In genomic region chr7:99398891-99399445, GRCh38 we compare ENCODE assay signal across 11 cellular contexts. TPM values are rescaled to one million over a fixed set of nuclear protein-coding genes. Genes with fewer than 3 reads are reported as not detected.
DNase-seq lines count a peak whose midpoint lies in the region; ATAC-seq and TF ChIP-seq lines count a peak whose summit lies in the region.
"Had no signal": no experiment of that assay in that cellular context is flagged by ENCODE, and none has a peak within 500 bp of the region (broad histone marks: within the 10 kb centered on the region; RNA-seq: fewer than 3 reads in every experiment).

No MANE protein-coding gene starts in this region.

- POLR2A ChIA-PET in Caco-2 (lab: Charles Lee), result interaction anchor here (0.6 to 1.9 kb wide), 2 partner anchors 10 to 79 kb away, joined by 3 to 8 read pairs; partner anchors contain the start of genes BUD31 and PDAP1
- POLR2A ChIA-PET in activated CD8-positive, alpha-beta T cell treated with anti-CD3 and anti-CD28 coated beads, Interleukin-2, amount 10 ng/mL, durations not matched to agents 7 days and 5 days (lab: Charles Lee), result interaction anchor here (0.7 to 3.1 kb wide), 8 partner anchors 9 to 39 kb away, joined by 3 to 23 read pairs (median 3); partner anchors contain the start of genes ARPC1B, BUD31, CPSF4 and PDAP1

- CTCF ChIA-PET in Caco-2 (lab: Charles Lee), result no interaction called here
- CTCF ChIA-PET in activated CD8-positive, alpha-beta T cell treated with anti-CD3 and anti-CD28 coated beads, Interleukin-2, amount 10 ng/mL, durations not matched to agents 7 days and 5 days (lab: Charles Lee), result interaction anchor here (1.0 to 1.6 kb wide), 2 partner anchors 9 to 12 kb away, joined by 3 to 10 read pairs; partner anchors contain the start of genes BUD31 and PDAP1

- H3K36me3 Mint-ChIP-seq in CD14-positive monocyte (peaks cover 63 to 81% of the 10 kb centered on the region in 2 donors), Caco-2 (ENCODE audit: insufficient read depth, unreplicated experiment) (peaks cover 100% of the 10 kb centered on the region)
- H3K36me3 Mint-ChIP-seq in activated CD8-positive, alpha-beta T cell treated with anti-CD3 and anti-CD28 coated beads, Interleukin-2, amount 10 ng/mL, durations not matched to agents 7 days and 5 days (ENCODE audit: low read depth), result peaks cover 71% of the 10 kb centered on the region

- H3K27me3 Mint-ChIP-seq in CD14-positive monocyte (ENCODE audit: low read depth in 3 of 3) (no peaks in the 10 kb centered on the region), Caco-2 (ENCODE audit: insufficient read depth, unreplicated experiment) (no peaks in the 10 kb centered on the region)
- H3K27me3 Mint-ChIP-seq in activated CD8-positive, alpha-beta T cell treated with anti-CD3 and anti-CD28 coated beads, Interleukin-2, amount 10 ng/mL, durations not matched to agents 7 days and 5 days (ENCODE audit: low read depth), result no peaks in the 10 kb centered on the region

- ATAC-seq in activated CD8-positive, alpha-beta T cell treated with anti-CD3 and anti-CD28 coated beads, Interleukin-2, amount 10 ng/mL, durations not matched to agents 7 days and 5 days, result no peak
- ATAC-seq in left lung (peak; percentile 7), HG03460 (IDR thresholded peaks at IDR 0.05; ENCODE audit: unreplicated experiment) (no peak)

- intact Hi-C loops in CD14-positive monocyte (cut with micrococcal nuclease), result no loop called here
- intact Hi-C loops in Caco-2 (cut with micrococcal nuclease; ENCODE audit: unreplicated experiment), result no loop called here
- intact Hi-C loops in left lung (cut with DNase I), result no loop called here

- H3K4me3 ChIP-seq in Caco-2 (ENCODE audit: low read depth, low read length) (no peak overlapping the region), left lung (no peak overlapping the region)
- H3K4me3 ChIP-seq: sigmoid colon had no signal

- BruUV-seq in Caco-2 (replicated peaks; lab: Mats Ljungman, UMichigan), result no TSS peak

- H3K4me1 Mint-ChIP-seq in CD14-positive monocyte (peaks cover 9% of the 10 kb centered on the region), Caco-2 (ENCODE audit: low read depth, unreplicated experiment) (peaks cover 8% of the 10 kb centered on the region)
- H3K4me1 Mint-ChIP-seq in activated CD8-positive, alpha-beta T cell treated with anti-CD3 and anti-CD28 coated beads, Interleukin-2, amount 10 ng/mL, durations not matched to agents 7 days and 5 days (ENCODE audit: low read depth), result peaks cover 11% of the 10 kb centered on the region

- H3K27me3 ChIP-seq in Caco-2 (replicated peaks; ENCODE audit: control insufficient read depth, insufficient read depth, low read length), result no peaks in the 10 kb centered on the region
- H3K27me3 ChIP-seq in left lung, result no peaks in the 10 kb centered on the region
- H3K27me3 ChIP-seq: brain microvascular endothelial cell, sigmoid colon had no signal

- H3K36me3 ChIP-seq in Caco-2 (ENCODE audit: control insufficient read depth, insufficient read depth, low read length) (peaks cover 9% of the 10 kb centered on the region), left lung (peaks cover 0 to 100% of the 10 kb centered on the region in 2 donors)

- TF ChIP-seq CTCF in CD14-positive monocyte (IDR thresholded peaks at IDR 0.05), result no peak
- TF ChIP-seq CTCF in Caco-2 (IDR thresholded peaks at IDR 0.05; ENCODE audit: insufficient read depth in 1 of 2, low read depth in 1 of 2, low read length in 1 of 2, severe bottlenecking in 1 of 2, unreplicated experiment in 1 of 2), result no peak
- TF ChIP-seq CTCF in left lung (IDR thresholded peaks at IDR 0.05), result no peak

- no peak overlapping the region for H3K4me3 Mint-ChIP-seq in CD14-positive monocyte
- H3K4me3 Mint-ChIP-seq in Caco-2 (ENCODE audit: unreplicated experiment), result no peak overlapping the region
- H3K4me3 Mint-ChIP-seq in activated CD8-positive, alpha-beta T cell treated with anti-CD3 and anti-CD28 coated beads, Interleukin-2, amount 10 ng/mL, durations not matched to agents 7 days and 5 days, result no peak overlapping the region

- peak overlapping the region in 1 of 2 donors; percentile 19 for H3K27ac ChIP-seq in left lung
- H3K27ac ChIP-seq: brain microvascular endothelial cell, sigmoid colon had no signal

- H3K27ac Mint-ChIP-seq in CD14-positive monocyte (peak overlapping the region; percentile 33 to 81 (median 67)), Caco-2 (ENCODE audit: unreplicated experiment) (peak overlapping the region; percentile 11)
- peak overlapping the region; percentile 56 for H3K27ac Mint-ChIP-seq in activated CD8-positive, alpha-beta T cell treated with anti-CD3 and anti-CD28 coated beads, Interleukin-2, amount 10 ng/mL, durations not matched to agents 7 days and 5 days

- no peaks in the 10 kb centered on the region for H3K9me3 ChIP-seq in Caco-2
- H3K9me3 ChIP-seq in left lung, result no peaks in the 10 kb centered on the region
- H3K9me3 ChIP-seq: sigmoid colon had no signal

- peaks cover 0 to 2% (median 0%) of the 10 kb centered on the region in 7 donors for H3K9me3 Mint-ChIP-seq in CD14-positive monocyte
- no peaks in the 10 kb centered on the region for H3K9me3 Mint-ChIP-seq in Caco-2 (ENCODE audit: unreplicated experiment)
- H3K9me3 Mint-ChIP-seq in activated CD8-positive, alpha-beta T cell treated with anti-CD3 and anti-CD28 coated beads, Interleukin-2, amount 10 ng/mL, durations not matched to agents 7 days and 5 days (ENCODE audit: insufficient read depth), result no peaks in the 10 kb centered on the region

- H3K4me1 ChIP-seq in Caco-2, result no peaks in the 10 kb centered on the region
- H3K4me1 ChIP-seq in left lung, result peaks cover 7 to 16% of the 10 kb centered on the region in 2 donors

- DNase-seq in CD14-positive monocyte (ENCODE audit: low spot score), result no peak
- DNase-seq in Caco-2, result no peak
- no peak for DNase-seq in activated CD8-positive, alpha-beta T cell treated with anti-CD3 and anti-CD28 coated beads, Interleukin-2, amount 10 ng/mL, durations not matched to agents 7 days and 5 days
- DNase-seq in left lung, result peak in 1 of 2 donors; percentile 37
- DNase-seq in DMS 273 treated with DMSO at 0.1 percent for 48 hours (lab: John Stamatoyannopoulos, UW), result no peak
- no peak for DNase-seq in NCI-H2171 (lab: John Stamatoyannopoulos, UW)
- DNase-seq: brain microvascular endothelial cell, kidney, NCI-H2227 treated with DMSO at 0.1 percent for 48 hours, sigmoid colon had no signal

RNA-seq across cellular contexts. Expression of gene PDAP1, which starts 9.4 kb away (rescaled TPM):
- polyA plus RNA-seq in CD14-positive monocyte, result 10 to 100 TPM in 1 of 2 donors, 1 to 10 TPM in 1; 9.8 to 16.2 TPM
- total RNA-seq in Caco-2 (2022) (180 and 191 TPM in 2 replicates), left lung (10 to 100 TPM; 68.5 to 87.8 TPM)
- 100 to 1,000 TPM; 104 TPM for total RNA-seq in activated CD8-positive, alpha-beta T cell treated with anti-CD3 and anti-CD28 coated beads, Interleukin-2, amount 10 ng/mL, durations not matched to agents 7 days and 5 days

RNA-seq across cellular contexts. Expression of gene BUD31, which starts 9.8 kb away (rescaled TPM):
- polyA plus RNA-seq in CD14-positive monocyte, result 100 to 1,000 TPM; 241 to 256 TPM
- 199 and 220 TPM in 2 replicates for total RNA-seq in Caco-2 (2022)
- 100 to 1,000 TPM; 101 to 110 TPM for total RNA-seq in activated CD8-positive, alpha-beta T cell treated with anti-CD3 and anti-CD28 coated beads, Interleukin-2, amount 10 ng/mL, durations not matched to agents 7 days and 5 days
- total RNA-seq in left lung, result 10 to 100 TPM; 79.0 to 82.0 TPM

RNA-seq across cellular contexts. Expression of gene ARPC1B, which starts 24.4 kb away (rescaled TPM):
- 1,000 to 10,000 TPM; 1,282 to 1,362 TPM for polyA plus RNA-seq in CD14-positive monocyte
- total RNA-seq in Caco-2 (2022), result 128 and 135 TPM in 2 replicates
- total RNA-seq in activated CD8-positive, alpha-beta T cell treated with anti-CD3 and anti-CD28 coated beads, Interleukin-2, amount 10 ng/mL, durations not matched to agents 7 days and 5 days, result 100 to 1,000 TPM; 408 to 412 TPM
- 100 to 1,000 TPM; 280 to 311 TPM for total RNA-seq in left lung

RNA-seq across cellular contexts. Expression of gene PTCD1, which starts 39.6 kb away (rescaled TPM):
- polyA plus RNA-seq in CD14-positive monocyte, result 1 to 10 TPM in 1 of 2 donors, under 1 TPM in 1; 0.74 to 1.6 TPM
- total RNA-seq in Caco-2 (2022), result 59.6 TPM in 2 replicates
- total RNA-seq in activated CD8-positive, alpha-beta T cell treated with anti-CD3 and anti-CD28 coated beads, Interleukin-2, amount 10 ng/mL, durations not matched to agents 7 days and 5 days, result 10 to 100 TPM; 10.9 to 13.4 TPM
- total RNA-seq in left lung, result 1 to 10 TPM; 3.5 to 4.5 TPM

RNA-seq across cellular contexts. Expression of gene CPSF4, which starts 39.8 kb away (rescaled TPM):
- 10 to 100 TPM; 11.6 to 12.3 TPM for polyA plus RNA-seq in CD14-positive monocyte
- total RNA-seq in Caco-2 (2022) (133 and 158 TPM in 2 replicates), left lung (10 to 100 TPM; 25.9 to 34.2 TPM)
- 10 to 100 TPM; 64.0 to 65.8 TPM for total RNA-seq in activated CD8-positive, alpha-beta T cell treated with anti-CD3 and anti-CD28 coated beads, Interleukin-2, amount 10 ng/mL, durations not matched to agents 7 days and 5 days

Comparison
In these comparisons a context has a peak if more than half of its experiments do, and no peak if none do; other contexts are left out.
1. H3K27ac Mint-ChIP-seq: peak in every context shown above with its lines; median percentile 67 in CD14-positive monocyte; 56 in activated CD8-positive, alpha-beta T cell treated with anti-CD3 and anti-CD28 coated beads, Interleukin-2, amount 10 ng/mL, durations not matched to agents 7 days and 5 days; 11 in Caco-2.